Comparison of ENCODE assay signal across 18 cellular contexts in genomic region chr2:176641436-176641835, GRCh38.
DNase-seq lines count a peak whose midpoint lies in the region; ATAC-seq and TF ChIP-seq lines count a peak whose summit lies in the region.
"Had no signal": no experiment of that assay in that cellular context is flagged by ENCODE, and none has a peak within 500 bp of the region (broad histone marks: within the 10 kb centered on the region; RNA-seq: fewer than 3 reads in every experiment).

No MANE protein-coding gene starts in this region.

- H3K36me3 ChIP-seq in HEK293 (ENCODE audit: control insufficient read depth in 2 of 2, insufficient read depth in 1 of 2, low read length in 2 of 2) (no peaks in the 10 kb centered on the region), RWPE2 (ENCODE audit: low read depth) (no peaks in the 10 kb centered on the region), osteoblast (ENCODE audit: insufficient read depth, low read length) (no peaks in the 10 kb centered on the region)
- H3K36me3 ChIP-seq: BE2C, HAP-1 had no signal

- H3K27ac ChIP-seq in HEK293 (ENCODE audit: extremely low read depth, low read depth, low read length) (no peak overlapping the region), RWPE2 (ENCODE audit: poor library complexity, severe bottlenecking) (peak overlapping the region; percentile 80), epithelial cell of prostate (peak overlapping the region; percentile 75), osteoblast (ENCODE audit: low read depth, low read length) (peak overlapping the region; percentile 77)
- H3K27ac ChIP-seq: KMS-11 had no signal

- CTCF ChIA-PET in HEK293 (lab: Yijun Ruan, JAX): interaction anchor here (0.7 to 7.1 kb wide), 4 partner anchors 10 to 511 kb away, joined by 3 to 60 read pairs (median 4); no protein-coding TSS in a partner anchor

- TF ChIP-seq CTCF in HEK293 (tag by site-specific recombination; IDR thresholded peaks at IDR 0.05): no peak
- TF ChIP-seq CTCF in RWPE2 (IDR thresholded peaks at IDR 0.05; ENCODE audit: poor library complexity, severe bottlenecking): no peak
- TF ChIP-seq CTCF in osteoblast (IDR thresholded peaks at IDR 0.05; ENCODE audit: extremely low read depth, low read depth, low read length): no peak

- peak overlapping the region; percentile 37 for H3K4me2 ChIP-seq in osteoblast (ENCODE audit: insufficient read depth, low read length)
- H3K4me2 ChIP-seq: KMS-11 had no signal

- H3K4me1 ChIP-seq in HEK293 (ENCODE audit: control insufficient read depth, insufficient read depth, low read length) (0 out of 2 replicates have a peak, but pooled peaks cover 2% of the 10 kb centered on the region), RWPE2 (ENCODE audit: insufficient read depth, poor library complexity, severe bottlenecking) (peaks cover 22% of the 10 kb centered on the region), osteoblast (ENCODE audit: insufficient read depth, low read length) (peaks cover 43% of the 10 kb centered on the region)
- H3K4me1 ChIP-seq: HAP-1 had no signal

- H3K4me3 ChIP-seq in HEK293 (ENCODE audit: low read depth, low read length): no peak overlapping the region
- no peak overlapping the region for H3K4me3 ChIP-seq in RWPE2 (ENCODE audit: severe bottlenecking)
- H3K4me3 ChIP-seq in osteoblast (ENCODE audit: insufficient read depth, low read length): no peak overlapping the region
- H3K4me3 ChIP-seq: HAP-1 had no signal

- H4K20me1 ChIP-seq in osteoblast (ENCODE audit: insufficient read depth, low read length): no peaks in the 10 kb centered on the region

- H3K9me3 ChIP-seq in HEK293 (ENCODE audit: control insufficient read depth, insufficient read depth, low read depth, low read length): no peaks in the 10 kb centered on the region
- no peaks in the 10 kb centered on the region for H3K9me3 ChIP-seq in RWPE2 (ENCODE audit: severe bottlenecking)
- H3K9me3 ChIP-seq in osteoblast (ENCODE audit: low read depth, low read length): no peaks in the 10 kb centered on the region
- H3K9me3 ChIP-seq: BE2C, HAP-1 had no signal

- H3K27me3 ChIP-seq in RWPE2 (ENCODE audit: insufficient read depth, poor library complexity, severe bottlenecking): no peaks in the 10 kb centered on the region
- H3K27me3 ChIP-seq in osteoblast (ENCODE audit: insufficient read depth, low read length): no peaks in the 10 kb centered on the region
- H3K27me3 ChIP-seq: BE2C had no signal

- H2AFZ ChIP-seq in osteoblast (ENCODE audit: low read length): no peak overlapping the region

- POLR2A ChIA-PET in HEK293 (lab: Yijun Ruan, JAX): no interaction called here

- ATAC-seq in RWPE2 (ENCODE audit: low read depth): no peak
- ATAC-seq in GM21390 (IDR thresholded peaks at IDR 0.05; ENCODE audit: unreplicated experiment): no peak
- ATAC-seq in HG02763 (IDR thresholded peaks at IDR 0.05; ENCODE audit: unreplicated experiment): no peak
- no peak for ATAC-seq in GM19455 (IDR thresholded peaks at IDR 0.05; ENCODE audit: unreplicated experiment)

- DNase-seq in RWPE2 (ENCODE audit: low spot score) (no peak), epithelial cell of prostate (ENCODE audit: low read depth, low spot score) (no peak), osteoblast (ENCODE audit: insufficient read length, low spot score, missing footprints) (no peak), GF-D8 (lab: John Stamatoyannopoulos, UW) (no peak)
- DNase-seq: BE2C; C1 segment of cervical spinal cord; CD4-positive, CD25-positive, alpha-beta regulatory T cell; CD8-positive, alpha-beta memory T cell; COR-L47; DMS 273 treated with DMSO at 0.1 percent for 48 hours; DMS53; DND-41 had no signal

- peaks cover 6% of the 10 kb centered on the region for H3K79me2 ChIP-seq in osteoblast (ENCODE audit: insufficient read depth, low read length)

TF ChIP-seq in HEK293, 187 proteins besides CTCF, POLR2A, EP300 and RAD21:
- TF ChIP-seq ZNF521 (tag by site-specific recombination; IDR thresholded peaks at IDR 0.05): no peak
- TF ChIP-seq ZNF768 (tag by site-specific recombination; IDR thresholded peaks at IDR 0.05): peak; percentile 78
